Comparison of ENCODE assay signal across 20 cellular contexts in genomic region chr13:105925496-105925895, GRCh38.
DNase-seq lines count a peak whose midpoint lies in the region; ATAC-seq and TF ChIP-seq lines count a peak whose summit lies in the region.
"Had no signal": no experiment of that assay in that cellular context is flagged by ENCODE, and none has a peak within 500 bp of the region (broad histone marks: within the 10 kb centered on the region; RNA-seq: fewer than 3 reads in every experiment).

No MANE protein-coding gene starts in this region.

- no peaks in the 10 kb centered on the region for H3K9me3 ChIP-seq in right cardiac atrium (ENCODE audit: control insufficient read depth, low read length)
- H3K9me3 ChIP-seq: neutrophil, SJSA1, uterus had no signal

- DNase-seq in left ventricle myocardium superior (no peak), right cardiac atrium (no peak), RPMI7951 (ENCODE audit: low read depth) (peak; percentile 59), fibroblast of mammary gland (ENCODE audit: low read depth) (peak; percentile 85), GM20000 (ENCODE audit: low spot score) (no peak)
- DNase-seq in central memory CD4-positive, alpha-beta T cell: no peak
- no peak for DNase-seq in stimulated activated CD4-positive, alpha-beta T cell treated with anti-CD3 and anti-CD28 coated beads, Interleukin-4, amount 100 ng/mL, for 1 hour
- DNase-seq: activated CD8-positive, alpha-beta T cell treated with anti-CD3 and anti-CD28 coated beads, Interleukin-2, amount 10 ng/mL, durations not matched to agents 7 days and 5 days; activated effector memory CD4-positive, alpha-beta T cell treated with Interleukin-2 at 50 U/mL for 16 hours; effector CD4-positive, alpha-beta T cell; H9; islet precursor cell; KG1; NCI-H1436 treated with DMSO at 0.1 percent for 48 hours; NCI-H526 treated with DMSO at 0.1 percent for 48 hours; stimulated activated naive CD4-positive, alpha-beta T cell treated with Interleukin-2 at 50 U/mL for 16 hours; uterus had no signal

- no peaks in the 10 kb centered on the region for H3K4me1 ChIP-seq in right cardiac atrium (ENCODE audit: control insufficient read depth, insufficient read depth, low read length)
- H3K4me1 ChIP-seq: uterus had no signal

- ATAC-seq in left ventricle myocardium superior (peak; percentile 29), right cardiac atrium (no peak), HG03354 (IDR thresholded peaks at IDR 0.05; ENCODE audit: poor library complexity, severe bottlenecking, unreplicated experiment) (no peak)
- ATAC-seq: activated CD8-positive, alpha-beta T cell treated with anti-CD3 and anti-CD28 coated beads, Interleukin-2, amount 10 ng/mL, durations not matched to agents 7 days and 5 days had no signal

- no peak overlapping the region for H3K27ac ChIP-seq in right cardiac atrium (ENCODE audit: low read length)
- H3K27ac ChIP-seq: neutrophil, SJSA1, uterus had no signal

- no peak for TF ChIP-seq CTCF in fibroblast of mammary gland (conservative IDR thresholded peaks at IDR 0.05; ENCODE audit: control insufficient read depth, insufficient read depth, low read depth, low read length)
- TF ChIP-seq CTCF in GM20000 (IDR thresholded peaks at IDR 0.05; ENCODE audit: extremely low read depth, missing control alignments): no peak

- H3K4me3 ChIP-seq in right cardiac atrium (ENCODE audit: low read length): no peak overlapping the region
- no peak overlapping the region for H3K4me3 ChIP-seq in fibroblast of mammary gland (ENCODE audit: control insufficient read depth, low read depth, low read length)
- H3K4me3 ChIP-seq: SJSA1, uterus had no signal

- no peaks in the 10 kb centered on the region for H3K27me3 ChIP-seq in right cardiac atrium (ENCODE audit: control insufficient read depth, insufficient read depth)
- H3K27me3 ChIP-seq: neutrophil, SJSA1, uterus had no signal

- 59% methylated on average over 2 of the region's 2 CpGs for WGBS in right cardiac atrium

- intact Hi-C loops in left ventricle myocardium superior (cut with micrococcal nuclease) (no loop called here), right cardiac atrium (cut with DNase I) (no loop called here)

Comparison
In these comparisons a context has a peak if more than half of its experiments do, and no peak if none do; other contexts are left out.
1. DNase-seq: peak in RPMI7951 (single experiment) and fibroblast of mammary gland (single experiment); none in left ventricle myocardium superior (single experiment), right cardiac atrium (0 of 3), GM20000 (single experiment), central memory CD4-positive, alpha-beta T cell (single experiment) and stimulated activated CD4-positive, alpha-beta T cell treated with anti-CD3 and anti-CD28 coated beads, Interleukin-4, amount 100 ng/mL, for 1 hour (single experiment).